Comparison of ENCODE assay signal across 31 cellular contexts in genomic region chr10:116870949-116871348, GRCh38. TPM values are rescaled to one million over a fixed set of nuclear protein-coding genes. Genes with fewer than 3 reads are reported as not detected.
"Had no signal": no experiment of that assay in that cellular context is flagged by ENCODE, and none has a peak within 500 bp of the region (broad histone marks: within the 10 kb centered on the region; RNA-seq: fewer than 3 reads in every experiment).

No MANE protein-coding gene starts in this region.

- H3K27me3 ChIP-seq: brain microvascular endothelial cell had no signal

- H3K27ac ChIP-seq: brain microvascular endothelial cell had no signal

- H3K36me3 ChIP-seq: brain microvascular endothelial cell had no signal

- DNase-seq: activated CD4-positive, alpha-beta T cell treated with anti-CD3 and anti-CD28 coated beads, Interleukin-2, amount 10 ng/mL, durations not matched to agents 24 days and 14 days; activated CD4-positive, alpha-beta T cell treated with anti-CD3 and anti-CD28 coated beads, Interleukin-2, amount 50 U/mL, for 4 hours; activated CD8-positive, alpha-beta T cell treated with anti-CD3 and anti-CD28 coated beads for 36 hours; activated effector memory CD4-positive, alpha-beta T cell treated with anti-CD3 and anti-CD28 coated beads, Interleukin-2, amount 50 U/mL, for 16 hours; activated naive CD4-positive, alpha-beta T cell; activated naive CD4-positive, alpha-beta T cell treated with anti-CD3 and anti-CD28 coated beads, Interleukin-2, amount 50 U/mL, for 16 hours; activated naive CD8-positive, alpha-beta T cell treated with anti-CD3 and anti-CD28 coated beads for 36 hours; activated T-cell treated with anti-CD3 and anti-CD28 coated beads, Interleukin-2, amount 50 U/mL, for 1 hour; activated T-cell treated with anti-CD3 and anti-CD28 coated beads, Interleukin-2, amount 50 U/mL, for 72 hours; amniotic stem cell; aorta; brain microvascular endothelial cell; central memory CD4-positive, alpha-beta T cell; Karpas-422; NCI-H1105; NCI-H1417 treated with DMSO at 0.1 percent for 48 hours; NCI-H1694; NCI-H1930; NCI-H2081 treated with DMSO at 0.1 percent for 48 hours; NCI-H345; NCI-H524 treated with DMSO at 0.1 percent for 48 hours; RPMI8226; SHP77 treated with DMSO at 0.1 percent for 48 hours; T-helper 1 cell; T-helper 2 cell; T-helper 9 cell had no signal

- ATAC-seq: activated CD8-positive, alpha-beta T cell treated with anti-CD3 and anti-CD28 coated beads for 36 hours; activated T-cell treated with anti-CD3 and anti-CD28 coated beads, Interleukin-2, amount 50 U/mL, for 72 hours; activated T-helper 17 cell treated with anti-CD3 and anti-CD28 coated beads, Interleukin-2, amount 50 U/mL, for 72 hours; Panc1; SK-N-SH treated with all-trans-retinoic acid at 6 μM for 48 hours had no signal

RNA-seq across cellular contexts. Expression of gene ENO4, which starts 21.6 kb away (rescaled TPM):
- total RNA-seq: activated CD4-positive, alpha-beta T cell treated with anti-CD3 and anti-CD28 coated beads, Interleukin-2, amount 10 ng/mL, durations not matched to agents 24 days and 14 days; activated CD8-positive, alpha-beta memory T cell treated with anti-CD3 and anti-CD28 coated beads for 36 hours; activated CD8-positive, alpha-beta T cell treated with anti-CD3 and anti-CD28 coated beads for 36 hours; activated naive CD8-positive, alpha-beta T cell treated with anti-CD3 and anti-CD28 coated beads for 36 hours; activated T-cell treated with anti-CD3 and anti-CD28 coated beads, Interleukin-2, amount 50 U/mL, for 72 hours; activated T-helper 17 cell treated with anti-CD3 and anti-CD28 coated beads, Interleukin-2, amount 50 U/mL, for 72 hours; MCF 10A had no signal
